Comparison of ENCODE assay signal across 2 cellular contexts in the genomic region with DNA sequence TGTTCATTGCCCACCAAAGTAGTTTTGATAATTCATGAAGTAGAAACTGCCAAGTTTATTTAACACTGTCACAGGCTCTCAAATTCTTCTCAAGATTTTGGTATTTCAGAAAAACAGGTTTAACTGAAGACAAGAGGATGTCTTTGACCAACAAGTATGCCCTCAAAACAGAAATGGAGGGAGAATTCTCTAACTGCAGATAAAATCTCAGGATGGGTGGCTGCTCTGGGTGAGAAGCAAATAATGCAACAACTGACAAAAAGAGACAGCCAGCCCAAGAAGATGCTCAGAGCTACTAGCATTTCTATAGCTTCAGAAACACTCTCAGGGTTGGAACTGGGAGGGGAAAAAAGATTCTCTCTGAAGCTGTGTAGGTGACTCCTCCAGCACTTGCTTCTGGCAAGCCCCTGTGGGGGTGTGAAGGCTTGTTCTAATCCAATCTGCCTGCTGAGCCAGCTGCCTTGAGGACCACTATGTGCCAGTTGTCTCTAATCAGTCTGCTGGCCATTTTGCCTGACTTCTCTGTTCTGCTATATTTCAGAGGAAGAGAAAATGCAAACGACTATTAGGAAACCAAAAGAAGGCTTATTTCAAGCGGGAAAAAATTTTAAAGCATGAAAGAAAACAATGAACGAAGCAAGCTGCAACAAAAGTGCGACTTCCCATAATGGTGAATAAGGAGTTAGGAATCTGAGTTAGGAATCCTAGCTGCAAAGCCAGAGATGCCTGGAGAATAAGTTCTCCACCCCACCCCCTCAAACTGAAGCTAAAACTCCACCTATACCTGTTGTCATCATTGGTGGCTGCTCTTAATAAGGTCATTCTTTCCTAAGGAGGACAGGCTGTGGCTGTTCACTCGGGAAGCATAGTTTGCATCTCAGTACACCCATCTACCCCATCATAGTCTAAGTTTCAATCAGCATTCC.
TF ChIP-seq lines count a peak whose summit lies in the region.

No MANE protein-coding gene starts in this region.

TF ChIP-seq in A549, 52 proteins besides CTCF, POLR2A, EP300 and RAD21 (continued from another document):
- TF ChIP-seq, protein P1, sequence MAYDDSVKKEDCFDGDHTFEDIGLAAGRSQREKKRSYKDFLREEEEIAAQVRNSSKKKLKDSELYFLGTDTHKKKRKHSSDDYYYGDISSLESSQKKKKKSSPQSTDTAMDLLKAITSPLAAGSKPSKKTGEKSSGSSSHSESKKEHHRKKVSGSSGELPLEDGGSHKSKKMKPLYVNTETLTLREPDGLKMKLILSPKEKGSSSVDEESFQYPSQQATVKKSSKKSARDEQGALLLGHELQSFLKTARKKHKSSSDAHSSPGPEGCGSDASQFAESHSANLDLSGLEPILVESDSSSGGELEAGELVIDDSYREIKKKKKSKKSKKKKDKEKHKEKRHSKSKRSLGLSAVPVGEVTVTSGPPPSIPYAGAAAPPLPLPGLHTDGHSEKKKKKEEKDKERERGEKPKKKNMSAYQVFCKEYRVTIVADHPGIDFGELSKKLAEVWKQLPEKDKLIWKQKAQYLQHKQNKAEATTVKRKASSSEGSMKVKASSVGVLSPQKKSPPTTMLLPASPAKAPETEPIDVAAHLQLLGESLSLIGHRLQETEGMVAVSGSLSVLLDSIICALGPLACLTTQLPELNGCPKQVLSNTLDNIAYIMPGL (CRISPR knock-in tag; IDR thresholded peaks at IDR 0.05; ENCODE audit: borderline replicate concordance): no peak
- TF ChIP-seq, protein P2, sequence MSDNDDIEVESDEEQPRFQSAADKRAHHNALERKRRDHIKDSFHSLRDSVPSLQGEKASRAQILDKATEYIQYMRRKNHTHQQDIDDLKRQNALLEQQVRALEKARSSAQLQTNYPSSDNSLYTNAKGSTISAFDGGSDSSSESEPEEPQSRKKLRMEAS (IDR thresholded peaks at IDR 0.05): no peak
- TF ChIP-seq HDAC2 (IDR thresholded peaks at IDR 0.05) (no peak), KDM5A (IDR thresholded peaks at IDR 0.05) (no peak), JUN (IDR thresholded peaks at IDR 0.05) (no peak)
- TF ChIP-seq, protein P3, sequence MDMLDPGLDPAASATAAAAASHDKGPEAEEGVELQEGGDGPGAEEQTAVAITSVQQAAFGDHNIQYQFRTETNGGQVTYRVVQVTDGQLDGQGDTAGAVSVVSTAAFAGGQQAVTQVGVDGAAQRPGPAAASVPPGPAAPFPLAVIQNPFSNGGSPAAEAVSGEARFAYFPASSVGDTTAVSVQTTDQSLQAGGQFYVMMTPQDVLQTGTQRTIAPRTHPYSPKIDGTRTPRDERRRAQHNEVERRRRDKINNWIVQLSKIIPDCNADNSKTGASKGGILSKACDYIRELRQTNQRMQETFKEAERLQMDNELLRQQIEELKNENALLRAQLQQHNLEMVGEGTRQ (IDR thresholded peaks at IDR 0.05): no peak
- TF ChIP-seq, protein P4, sequence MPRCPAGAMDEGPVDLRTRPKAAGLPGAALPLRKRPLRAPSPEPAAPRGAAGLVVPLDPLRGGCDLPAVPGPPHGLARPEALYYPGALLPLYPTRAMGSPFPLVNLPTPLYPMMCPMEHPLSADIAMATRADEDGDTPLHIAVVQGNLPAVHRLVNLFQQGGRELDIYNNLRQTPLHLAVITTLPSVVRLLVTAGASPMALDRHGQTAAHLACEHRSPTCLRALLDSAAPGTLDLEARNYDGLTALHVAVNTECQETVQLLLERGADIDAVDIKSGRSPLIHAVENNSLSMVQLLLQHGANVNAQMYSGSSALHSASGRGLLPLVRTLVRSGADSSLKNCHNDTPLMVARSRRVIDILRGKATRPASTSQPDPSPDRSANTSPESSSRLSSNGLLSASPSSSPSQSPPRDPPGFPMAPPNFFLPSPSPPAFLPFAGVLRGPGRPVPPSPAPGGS (IDR thresholded peaks at IDR 0.05): no peak

TF ChIP-seq in K562, 482 proteins besides CTCF, POLR2A, EP300 and RAD21 (continued from another document):
- no peak for TF ChIP-seq MTA3 (IDR thresholded peaks at IDR 0.05; ENCODE audit: borderline replicate concordance)
- TF ChIP-seq MBD2 (IDR thresholded peaks at IDR 0.05; ENCODE audit: borderline replicate concordance, low read depth): no peak
TF ChIP-seq in K562: peak in this region for 0.
